Comparison of ENCODE assay signal across 2 cellular contexts in the genomic region with DNA sequence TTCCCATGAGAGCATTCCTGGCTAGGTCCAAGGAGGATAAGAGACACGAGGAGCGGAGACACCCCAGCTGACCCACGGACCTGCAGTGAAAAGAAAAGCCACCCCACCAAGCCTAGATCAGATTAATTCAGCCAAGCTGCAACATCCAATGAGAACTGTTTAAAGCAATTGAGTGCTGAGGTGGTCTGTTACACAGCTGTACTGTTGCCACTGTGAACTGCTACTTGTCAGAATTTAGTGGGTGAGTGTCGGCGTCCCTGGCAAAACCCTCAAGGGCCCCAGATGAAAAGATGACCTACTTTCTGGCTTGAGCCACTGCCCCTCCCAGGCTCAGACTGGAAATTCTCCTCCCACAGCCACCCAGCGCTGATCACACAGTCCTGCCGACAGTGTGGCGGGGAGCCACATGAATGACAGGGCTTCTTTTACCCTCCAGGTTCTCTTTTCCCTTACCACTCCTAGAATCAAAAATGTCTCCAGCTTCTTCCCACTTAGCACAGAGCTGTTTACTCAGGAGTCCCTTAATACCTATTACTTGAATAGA.
TF ChIP-seq lines count a peak whose summit lies in the region.

No MANE protein-coding gene starts in this region.

TF ChIP-seq in SK-N-SH, 30 proteins besides CTCF, POLR2A, EP300 and RAD21 (continued from another document):
- TF ChIP-seq NRF1 (IDR thresholded peaks at IDR 0.05; ENCODE audit: low read depth, low read length), result no peak
- no peak for TF ChIP-seq RXRA (IDR thresholded peaks at IDR 0.05; ENCODE audit: borderline replicate concordance, low read depth)
- no peak for TF ChIP-seq JUND (IDR thresholded peaks at IDR 0.05)
- TF ChIP-seq TCF12 (IDR thresholded peaks at IDR 0.05), result no peak
- no peak for TF ChIP-seq ELF1 (IDR thresholded peaks at IDR 0.05)
- TF ChIP-seq YY1 (IDR thresholded peaks at IDR 0.05; ENCODE audit: low read depth), result no peak
- no peak for TF ChIP-seq GATA2 (CRISPR knock-in tag; IDR thresholded peaks at IDR 0.05)
- TF ChIP-seq MEF2A (IDR thresholded peaks at IDR 0.05; ENCODE audit: borderline replicate concordance, low read depth), result no peak
- no peak for TF ChIP-seq SIN3A (IDR thresholded peaks at IDR 0.05; ENCODE audit: borderline replicate concordance, low read depth, low read length)
- TF ChIP-seq, protein P1, sequence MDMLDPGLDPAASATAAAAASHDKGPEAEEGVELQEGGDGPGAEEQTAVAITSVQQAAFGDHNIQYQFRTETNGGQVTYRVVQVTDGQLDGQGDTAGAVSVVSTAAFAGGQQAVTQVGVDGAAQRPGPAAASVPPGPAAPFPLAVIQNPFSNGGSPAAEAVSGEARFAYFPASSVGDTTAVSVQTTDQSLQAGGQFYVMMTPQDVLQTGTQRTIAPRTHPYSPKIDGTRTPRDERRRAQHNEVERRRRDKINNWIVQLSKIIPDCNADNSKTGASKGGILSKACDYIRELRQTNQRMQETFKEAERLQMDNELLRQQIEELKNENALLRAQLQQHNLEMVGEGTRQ (IDR thresholded peaks at IDR 0.05; ENCODE audit: borderline replicate concordance, low read depth, low read length), result no peak

TF ChIP-seq in SK-N-SH treated with all-trans-retinoic acid at 6 μM for 48 hours, 23 proteins besides CTCF, POLR2A, EP300 and RAD21 (continued from another document):
- TF ChIP-seq, protein P2, sequence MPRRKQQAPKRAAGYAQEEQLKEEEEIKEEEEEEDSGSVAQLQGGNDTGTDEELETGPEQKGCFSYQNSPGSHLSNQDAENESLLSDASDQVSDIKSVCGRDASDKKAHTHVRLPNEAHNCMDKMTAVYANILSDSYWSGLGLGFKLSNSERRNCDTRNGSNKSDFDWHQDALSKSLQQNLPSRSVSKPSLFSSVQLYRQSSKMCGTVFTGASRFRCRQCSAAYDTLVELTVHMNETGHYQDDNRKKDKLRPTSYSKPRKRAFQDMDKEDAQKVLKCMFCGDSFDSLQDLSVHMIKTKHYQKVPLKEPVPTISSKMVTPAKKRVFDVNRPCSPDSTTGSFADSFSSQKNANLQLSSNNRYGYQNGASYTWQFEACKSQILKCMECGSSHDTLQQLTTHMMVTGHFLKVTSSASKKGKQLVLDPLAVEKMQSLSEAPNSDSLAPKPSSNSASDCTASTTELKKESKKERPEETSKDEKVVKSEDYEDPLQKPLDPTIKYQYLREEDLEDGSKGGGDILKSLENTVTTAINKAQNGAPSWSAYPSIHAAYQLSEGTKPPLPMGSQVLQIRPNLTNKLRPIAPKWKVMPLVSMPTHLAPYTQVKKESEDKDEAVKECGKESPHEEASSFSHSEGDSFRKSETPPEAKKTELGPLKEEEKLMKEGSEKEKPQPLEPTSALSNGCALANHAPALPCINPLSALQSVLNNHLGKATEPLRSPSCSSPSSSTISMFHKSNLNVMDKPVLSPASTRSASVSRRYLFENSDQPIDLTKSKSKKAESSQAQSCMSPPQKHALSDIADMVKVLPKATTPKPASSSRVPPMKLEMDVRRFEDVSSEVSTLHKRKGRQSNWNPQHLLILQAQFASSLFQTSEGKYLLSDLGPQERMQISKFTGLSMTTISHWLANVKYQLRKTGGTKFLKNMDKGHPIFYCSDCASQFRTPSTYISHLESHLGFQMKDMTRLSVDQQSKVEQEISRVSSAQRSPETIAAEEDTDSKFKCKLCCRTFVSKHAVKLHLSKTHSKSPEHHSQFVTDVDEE (CRISPR knock-in tag; IDR thresholded peaks at IDR 0.05), result no peak
- TF ChIP-seq, protein P3, sequence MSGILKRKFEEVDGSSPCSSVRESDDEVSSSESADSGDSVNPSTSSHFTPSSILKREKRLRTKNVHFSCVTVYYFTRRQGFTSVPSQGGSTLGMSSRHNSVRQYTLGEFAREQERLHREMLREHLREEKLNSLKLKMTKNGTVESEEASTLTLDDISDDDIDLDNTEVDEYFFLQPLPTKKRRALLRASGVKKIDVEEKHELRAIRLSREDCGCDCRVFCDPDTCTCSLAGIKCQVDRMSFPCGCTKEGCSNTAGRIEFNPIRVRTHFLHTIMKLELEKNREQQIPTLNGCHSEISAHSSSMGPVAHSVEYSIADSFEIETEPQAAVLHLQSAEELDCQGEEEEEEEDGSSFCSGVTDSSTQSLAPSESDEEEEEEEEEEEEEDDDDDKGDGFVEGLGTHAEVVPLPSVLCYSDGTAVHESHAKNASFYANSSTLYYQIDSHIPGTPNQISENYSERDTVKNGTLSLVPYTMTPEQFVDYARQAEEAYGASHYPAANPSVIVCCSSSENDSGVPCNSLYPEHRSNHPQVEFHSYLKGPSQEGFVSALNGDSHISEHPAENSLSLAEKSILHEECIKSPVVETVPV (CRISPR knock-in tag; IDR thresholded peaks at IDR 0.05), result no peak
- TF ChIP-seq ISL1 (CRISPR knock-in tag; IDR thresholded peaks at IDR 0.05), result no peak
